1 cellular context compared by ENCODE assay signal in genomic region chr2:1540481-1540880, GRCh38.
TF ChIP-seq lines count a peak whose summit lies in the region.

No MANE protein-coding gene starts in this region.

TF ChIP-seq in H1, 55 proteins besides CTCF, POLR2A, EP300 and RAD21:
- TF ChIP-seq SP2 (IDR thresholded peaks at IDR 0.05; ENCODE audit: low read length) (no peak), HDAC6 (IDR thresholded peaks at IDR 0.05; ENCODE audit: low read depth, low read length) (no peak), GTF2F1 (IDR thresholded peaks at IDR 0.05; ENCODE audit: borderline replicate concordance, low read depth, low read length) (no peak), TBP (IDR thresholded peaks at IDR 0.05; ENCODE audit: low read depth, low read length) (no peak), CEBPB (IDR thresholded peaks at IDR 0.05; ENCODE audit: low read depth, low read length) (no peak), CREB1 (IDR thresholded peaks at IDR 0.05) (no peak), BACH1 (IDR thresholded peaks at IDR 0.05; ENCODE audit: low read length) (no peak), RFX5 (IDR thresholded peaks at IDR 0.05; ENCODE audit: borderline replicate concordance, low read depth, low read length) (no peak), NANOG (IDR thresholded peaks at IDR 0.05; ENCODE audit: insufficient read depth, low read depth, low read length, poor library complexity, severe bottlenecking) (no peak), SIX5 (IDR thresholded peaks at IDR 0.05; ENCODE audit: low read depth, low read length) (no peak), HDAC2 (IDR thresholded peaks at IDR 0.05; ENCODE audit: borderline replicate concordance in 1 of 2, low read depth in 2 of 2, low read length in 2 of 2) (no peak), BRCA1 (IDR thresholded peaks at IDR 0.05; ENCODE audit: low read depth, low read length) (no peak), RXRA (IDR thresholded peaks at IDR 0.05; ENCODE audit: insufficient read depth, low read depth, low read length) (no peak), PHF8 (conservative IDR thresholded peaks at IDR 0.05; ENCODE audit: low read depth, low read length) (no peak), CHD1 (IDR thresholded peaks at IDR 0.05; ENCODE audit: low read depth, low read length) (no peak), GABPA (IDR thresholded peaks at IDR 0.05; ENCODE audit: borderline replicate concordance, insufficient read depth, low read length) (no peak), RBBP5 (IDR thresholded peaks at IDR 0.05; ENCODE audit: borderline replicate concordance, low read depth, low read length) (no peak), JUND (IDR thresholded peaks at IDR 0.05; ENCODE audit: low read length) (no peak), TEAD4 (IDR thresholded peaks at IDR 0.05; ENCODE audit: low read depth, low read length) (no peak)
